Comparison of ENCODE assay signal across 20 cellular contexts in genomic region chr16:25996052-25996451, GRCh38.
"Had no signal": no experiment of that assay in that cellular context is flagged by ENCODE, and none has a peak within 500 bp of the region (broad histone marks: within the 10 kb centered on the region; RNA-seq: fewer than 3 reads in every experiment).

No MANE protein-coding gene starts in this region.

- H3K27ac ChIP-seq: body of pancreas, psoas muscle, sigmoid colon had no signal

- H3K4me3 ChIP-seq: body of pancreas, lung, mucosa of descending colon, psoas muscle, sigmoid colon had no signal

- ATAC-seq: body of pancreas; left cardiac atrium; mucosa of descending colon; naive thymus-derived CD8-positive, alpha-beta T cell; psoas muscle; stimulated activated naive B cell treated with anti-CD40 and anti-IgM and Interleukin-4, amounts not matched to agents 10 μg/mL and 1 μg/mL and 100 μg/mL, for 72 hours had no signal

- H3K36me3 ChIP-seq: sigmoid colon had no signal

- H3K9me3 ChIP-seq: body of pancreas, mucosa of descending colon, psoas muscle, sigmoid colon had no signal

- H3K4me1 ChIP-seq: body of pancreas, psoas muscle, sigmoid colon had no signal

- DNase-seq: activated CD4-positive, alpha-beta T cell treated with anti-CD3 and anti-CD28 coated beads, Interleukin-2, amount 50 U/mL, for 4 hours; activated CD4-positive, CD25-positive, alpha-beta regulatory T cell treated with anti-CD3 and anti-CD28 coated beads, Interleukin-2, amount 50 U/mL, for 72 hours; activated effector memory CD4-positive, alpha-beta T cell treated with Interleukin-2 at 50 U/mL for 16 hours; activated T-cell treated with anti-CD3 and anti-CD28 coated beads, Interleukin-2, amount 50 U/mL, for 1 hour; amniotic stem cell; body of pancreas; central memory CD4-positive, alpha-beta T cell; cortex of kidney; effector memory CD4-positive, alpha-beta T cell; erythroblast; hypothalamus; immature natural killer cell; left cardiac atrium; mucosa of descending colon; naive thymus-derived CD8-positive, alpha-beta T cell; psoas muscle; sigmoid colon; stimulated activated CD4-positive, alpha-beta T cell treated with anti-CD3 and anti-CD28 coated beads, Interleukin-2, amount 100 ng/mL, for 24 hours; stimulated activated naive B cell treated with anti-CD40 and anti-IgM and Interleukin-4, amounts not matched to agents 10 μg/mL and 1 μg/mL and 100 μg/mL, for 72 hours had no signal

- H3K27me3 ChIP-seq: body of pancreas, sigmoid colon had no signal
